8 cellular contexts compared by ENCODE assay signal in the genomic region with DNA sequence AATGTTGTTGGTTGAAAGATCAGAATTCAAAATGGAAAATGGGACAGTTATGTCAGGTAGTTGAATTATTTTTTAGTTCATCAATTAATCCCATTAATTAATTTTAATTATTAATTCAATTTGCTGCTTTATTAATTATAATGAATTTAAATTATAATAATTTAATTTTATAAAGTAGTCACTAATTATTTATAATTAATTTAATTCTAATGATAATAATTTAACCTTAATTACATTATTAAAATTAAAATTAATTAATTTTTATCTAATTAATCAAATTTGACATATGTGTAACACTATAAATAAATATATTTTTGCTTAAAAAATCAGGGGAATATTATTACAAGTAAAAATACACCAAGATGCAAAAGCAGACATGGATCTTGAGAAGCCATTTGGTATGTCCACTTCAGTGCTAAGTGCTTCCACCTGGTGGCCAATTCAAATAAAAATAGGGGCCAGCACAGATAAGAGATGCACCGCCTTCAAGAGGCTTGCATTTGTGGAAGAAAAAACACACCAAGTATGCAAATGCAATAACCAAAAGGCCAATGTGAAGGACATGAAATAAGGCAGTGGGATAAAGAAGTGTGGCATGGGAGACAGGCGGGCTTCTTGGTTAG.
DNase-seq lines count a peak whose midpoint lies in the region; ATAC-seq and TF ChIP-seq lines count a peak whose summit lies in the region.

No MANE protein-coding gene starts in this region.

- H3K4me3 ChIP-seq in PC-9 (no peak overlapping the region), muscle layer of colon (ENCODE audit: low read depth in 1 of 2, low read length in 2 of 2) (no peak overlapping the region)

- H3K9me3 Mint-ChIP-seq in HFFc6, result no peaks in the 10 kb centered on the region

- H3K27me3 ChIP-seq in PC-9 (ENCODE audit: insufficient read depth, low read depth) (no peaks in the 10 kb centered on the region), muscle layer of colon (ENCODE audit: control insufficient read depth in 1 of 2, insufficient read depth in 2 of 2, low read length in 2 of 2) (no peaks in the 10 kb centered on the region)

- DNase-seq in DMS79 treated with DMSO at 0.1 percent for 48 hours (lab: John Stamatoyannopoulos, UW), result peak; percentile 16
- no peak for DNase-seq in DMS79 (lab: John Stamatoyannopoulos, UW)
- DNase-seq in HFFc6, result peak; percentile 61
- DNase-seq in PC-9, result peak; percentile 33 to 72
- peak; percentile 45 for DNase-seq in cerebellar cortex (ENCODE audit: low spot score)
- DNase-seq in putamen (ENCODE audit: low spot score), result no peak

- peaks cover 3% of the 10 kb centered on the region; the same call in 1 of the 2 replicates for H3K36me3 Mint-ChIP-seq in HFFc6 (ENCODE audit: low read depth)

- H4K20me1 ChIP-seq in PC-9 (ENCODE audit: insufficient read depth), result no peaks in the 10 kb centered on the region

- no peak overlapping the region for H3K9ac ChIP-seq in muscle layer of colon (ENCODE audit: low read length)

- H3K27ac ChIP-seq in PC-9, result no peak overlapping the region
- H3K27ac ChIP-seq in muscle layer of colon (ENCODE audit: low read depth, low read length), result peak overlapping the region; percentile 31

- no TSS peak for BruUV-seq in PC-9 (replicated peaks; lab: Mats Ljungman, UMichigan)

- POLR2A ChIA-PET in PC-9 (lab: Charles Lee; ENCODE audit: unreplicated experiment), result no interaction called here

- TF ChIP-seq CTCF in HFFc6 (IDR thresholded peaks at IDR 0.05), result peak; percentile 85
- peak; percentile 73 for TF ChIP-seq CTCF in PC-9 (conservative IDR thresholded peaks at IDR 0.05)

- peaks cover 53% of the 10 kb centered on the region for H3K79me2 ChIP-seq in PC-9 (ENCODE audit: low read depth)

- H3K4me1 Mint-ChIP-seq in HFFc6 (ENCODE audit: low read depth), result peaks cover 45% of the 10 kb centered on the region

- no peak overlapping the region for H2AFZ ChIP-seq in PC-9

- no peak for ATAC-seq in GM21825 (IDR thresholded peaks at IDR 0.05; ENCODE audit: unreplicated experiment)

- H3K9me3 ChIP-seq in PC-9 (ENCODE audit: insufficient read depth, low read depth) (no peaks in the 10 kb centered on the region), muscle layer of colon (ENCODE audit: low read length) (no peaks in the 10 kb centered on the region)

- H3K36me3 ChIP-seq in PC-9 (ENCODE audit: low read depth) (peaks cover 22% of the 10 kb centered on the region; the same call in 1 of the 2 replicates), muscle layer of colon (ENCODE audit: insufficient read depth, low read length) (no peaks in the 10 kb centered on the region)

- intact Hi-C loops in PC-9 (cut with micrococcal nuclease; ENCODE audit: unreplicated experiment), result loop anchor here (5.0 kb wide), 1 partner anchor 57 kb away; no protein-coding TSS in a partner anchor

- H3K4me1 ChIP-seq in PC-9 (replicated peaks; ENCODE audit: insufficient read depth), result peaks cover 53% of the 10 kb centered on the region
- peaks cover 33% of the 10 kb centered on the region for H3K4me1 ChIP-seq in muscle layer of colon (ENCODE audit: insufficient read depth, low read length)

- H3K9me2 ChIP-seq in PC-9 (ENCODE audit: insufficient read depth), result no peaks in the 10 kb centered on the region

- H3F3A ChIP-seq in PC-9 (ENCODE audit: insufficient read depth, low read depth), result peaks cover 48% of the 10 kb centered on the region

- CTCF ChIA-PET in PC-9 (lab: Charles Lee), result no interaction called here

- no peak overlapping the region for H3K4me3 Mint-ChIP-seq in HFFc6

- H3K27ac Mint-ChIP-seq in HFFc6, result no peak overlapping the region

- H3K27me3 Mint-ChIP-seq in HFFc6 (ENCODE audit: insufficient read depth), result peaks cover 5% of the 10 kb centered on the region

- no peak overlapping the region for H3K4me2 ChIP-seq in PC-9

Comparison
In these comparisons a context has a peak if more than half of its experiments do, and no peak if none do; other contexts are left out.
1. DNase-seq: peak in DMS79 treated with DMSO at 0.1 percent for 48 hours (single experiment), HFFc6 (single experiment), PC-9 (2 of 2) and cerebellar cortex (single experiment); none in DMS79 (single experiment) and putamen (single experiment).